Comparison of ENCODE assay signal across 8 cellular contexts in the genomic region with DNA sequence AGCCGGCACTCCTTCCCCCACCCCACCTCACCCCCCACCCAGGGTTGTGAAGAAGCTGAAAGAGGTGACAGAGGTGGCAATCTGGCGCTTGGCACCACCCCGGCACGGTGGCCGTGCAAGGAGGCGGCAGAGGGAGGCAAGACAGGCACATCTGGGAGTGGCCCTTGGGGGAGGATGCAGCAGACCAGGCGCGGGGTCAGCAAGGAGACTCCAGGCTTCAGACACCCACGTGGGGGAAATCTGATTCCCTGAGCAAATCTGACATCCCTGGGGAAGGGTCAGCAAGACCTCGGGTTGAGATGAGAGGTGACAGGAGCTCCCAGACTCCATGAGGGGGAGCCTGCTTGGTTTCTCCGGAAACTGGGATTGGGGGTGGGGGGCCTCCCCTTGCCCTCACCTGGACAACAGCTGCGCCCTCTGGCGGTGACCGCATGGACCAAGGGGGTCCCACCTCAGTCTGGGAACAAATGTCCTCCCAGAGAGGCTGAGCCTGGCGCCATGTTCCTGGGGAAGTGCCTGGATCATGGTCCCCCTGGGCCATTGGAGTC. TPM values are rescaled to one million over a fixed set of nuclear protein-coding genes. Genes with fewer than 3 reads are reported as not detected.
DNase-seq lines count a peak whose midpoint lies in the region; ATAC-seq and TF ChIP-seq lines count a peak whose summit lies in the region.
"Had no signal": no experiment of that assay in that cellular context is flagged by ENCODE, and none has a peak within 500 bp of the region (broad histone marks: within the 10 kb centered on the region; RNA-seq: fewer than 3 reads in every experiment).

No MANE protein-coding gene starts in this region.

- H2BK20ac ChIP-seq in H9 (ENCODE audit: low read depth, low read length, poor library complexity, severe bottlenecking): no peak overlapping the region

- H4K5ac ChIP-seq in H9 (ENCODE audit: insufficient read length, low read depth, low read length): no peak overlapping the region

- peak overlapping the region; percentile 70 for H3K18ac ChIP-seq in H9 (ENCODE audit: insufficient read length, low read depth, low read length)

- peak overlapping the region; percentile 61 to 97 (median 92); a peak in 5 of 7 replicates for H3K27ac Mint-ChIP-seq in H9

- no peak overlapping the region for H3T11ph ChIP-seq in H9 (ENCODE audit: low read length)

- no peaks in the 10 kb centered on the region for H3K79me1 ChIP-seq in H9 (ENCODE audit: insufficient read depth, low read depth, low read length, poor library complexity, severe bottlenecking)

- H3K23ac ChIP-seq in H9 (ENCODE audit: insufficient read length, low read depth, low read length): no peak overlapping the region

- peak overlapping the region; percentile 66 to 82 for H3K4me3 Mint-ChIP-seq in H9

- no peaks in the 10 kb centered on the region for H3K27me3 ChIP-seq in H9 (ENCODE audit: insufficient read depth, low read length)

- peaks cover 29% of the 10 kb centered on the region for H3K27me3 Mint-ChIP-seq in H9 (ENCODE audit: low read depth)

- H2AK5ac ChIP-seq in H9 (ENCODE audit: insufficient read length, low read length): no peak overlapping the region

- H3K4me1 Mint-ChIP-seq in H9: peaks cover 19 to 21% of the 10 kb centered on the region in 2 experiments

- no peak overlapping the region for H3K56ac ChIP-seq in H9 (ENCODE audit: insufficient read length, low read depth, low read length)

- H3K4me3 ChIP-seq in foreskin fibroblast (ENCODE audit: low read depth in 1 of 2, low read length in 2 of 2): no peak overlapping the region

- H2BK15ac ChIP-seq in H9 (ENCODE audit: low read depth, low read length): no peak overlapping the region

- H4K91ac ChIP-seq in H9 (ENCODE audit: insufficient read length, low read depth, low read length): no peak overlapping the region

- H3K14ac ChIP-seq in H9 (ENCODE audit: insufficient read depth, low read length): no peak overlapping the region

- H2BK12ac ChIP-seq in H9 (ENCODE audit: insufficient read length, low read depth, low read length): no peak overlapping the region

- H2AFZ ChIP-seq in H9 (ENCODE audit: low read length): no peak overlapping the region

- peaks cover 1% of the 10 kb centered on the region; the same call in 1 of the 2 replicates for H3K79me2 ChIP-seq in H9 (ENCODE audit: insufficient read depth, low read length)

- H3K9me3 Mint-ChIP-seq in H9: peaks cover 5% of the 10 kb centered on the region in 2 experiments; a peak in 4 of 5 replicates

- no peaks in the 10 kb centered on the region for H3K9me3 ChIP-seq in H9 (ENCODE audit: control insufficient read depth, low read depth, low read length)

- no peak overlapping the region for H2BK120ac ChIP-seq in H9 (ENCODE audit: low read depth, low read length, poor library complexity, severe bottlenecking)

- peak; percentile 86 for DNase-seq in H9
- DNase-seq in activated CD8-positive, alpha-beta memory T cell treated with anti-CD3 and anti-CD28 coated beads for 24 hours: peak; percentile 74
- DNase-seq in foreskin fibroblast: peak in 1 of 2 donors; percentile 28
- DNase-seq in stimulated activated CD4-positive, alpha-beta T cell treated with anti-CD3 and anti-CD28 coated beads, Interleukin-1b, Interleukin-23, amount 100 ng/mL, for 48 hours: peak; percentile 19
- DNase-seq in NCI-H1417 treated with DMSO at 0.1 percent for 48 hours (lab: John Stamatoyannopoulos, UW): no peak
- DNase-seq: NCI-H526 had no signal

- H4K8ac ChIP-seq in H9 (replicated peaks; ENCODE audit: insufficient read length, low read depth, low read length): no peak overlapping the region

- H3K4ac ChIP-seq in H9 (ENCODE audit: low read depth, low read length): no peak overlapping the region

- ATAC-seq in HG03196 (IDR thresholded peaks at IDR 0.05; ENCODE audit: unreplicated experiment) (no peak), GM18870 (IDR thresholded peaks at IDR 0.05; ENCODE audit: unreplicated experiment) (no peak)

- no peak overlapping the region for H3K27ac ChIP-seq in H9 (ENCODE audit: insufficient read length, low read depth, low read length)

- peaks cover 26% of the 10 kb centered on the region for H3K23me2 ChIP-seq in H9 (ENCODE audit: insufficient read length, low read depth, low read length, poor library complexity, severe bottlenecking)

- H3K36me3 Mint-ChIP-seq in H9 (ENCODE audit: insufficient read depth in 1 of 3, low read depth in 3 of 3): peaks cover 0 to 8% (median 4%) of the 10 kb centered on the region in 3 experiments; a peak in 5 of 7 replicates

- no peak overlapping the region for H3K9ac ChIP-seq in H9 (ENCODE audit: extremely low read depth, insufficient read length, low read length)

- peaks cover 3% of the 10 kb centered on the region for H3K4me1 ChIP-seq in H9 (ENCODE audit: insufficient read depth, low read length)

- no peaks in the 10 kb centered on the region for H4K20me1 ChIP-seq in H9 (ENCODE audit: control insufficient read depth, insufficient read depth, insufficient read length)

- no peak overlapping the region for H2BK5ac ChIP-seq in H9 (ENCODE audit: insufficient read length, low read length)

- TF ChIP-seq CTCF in H9 (conservative IDR thresholded peaks at IDR 0.05) (peak; percentile 92), foreskin fibroblast (IDR thresholded peaks at IDR 0.05; ENCODE audit: low read depth, low read length) (peak; percentile 51)

- WGBS in H9 (ENCODE audit: extremely low coverage, insufficient read length, low lambda C conversion rate): no CpG with 5 or more reads among the region's 15 CpGs

- peak overlapping the region; percentile 67 for H3K4me2 ChIP-seq in H9 (ENCODE audit: insufficient read depth, insufficient read length, low read length)

RNA-seq across cellular contexts. Expression of gene RCOR2, which starts 4.0 kb away (rescaled TPM):
- total RNA-seq in H9 (2021): 117 and 118 TPM in 2 replicates

RNA-seq across cellular contexts. Expression of gene NAA40, which starts 17.9 kb away (rescaled TPM):
- 43.9 and 44.4 TPM in 2 replicates for total RNA-seq in H9 (2021)

RNA-seq across cellular contexts. Expression of gene COX8A, which starts 53.5 kb away (rescaled TPM):
- 402 and 429 TPM in 2 replicates for total RNA-seq in H9 (2021)
